9 cellular contexts compared by ENCODE assay signal in genomic region chr11:32088117-32088941, GRCh38. TPM values are rescaled to one million over a fixed set of nuclear protein-coding genes. Genes with fewer than 3 reads are reported as not detected.
DNase-seq lines count a peak whose midpoint lies in the region; ATAC-seq lines count a peak whose summit lies in the region.
"Had no signal": no experiment of that assay in that cellular context is flagged by ENCODE, and none has a peak within 500 bp of the region (broad histone marks: within the 10 kb centered on the region; RNA-seq: fewer than 3 reads in every experiment).

No MANE protein-coding gene starts in this region.

- H2BK120ac ChIP-seq in mesenchymal stem cell (ENCODE audit: low read depth, low read length), result no peak overlapping the region

- peak overlapping the region; percentile 82 for H3K27ac ChIP-seq in mesenchymal stem cell (ENCODE audit: low read length, poor library complexity, severe bottlenecking)

- H3K36me3 Mint-ChIP-seq in T-helper 17 cell (ENCODE audit: low read depth), result peaks cover 2% of the 10 kb centered on the region

- H2BK15ac ChIP-seq in mesenchymal stem cell (ENCODE audit: low read depth, poor library complexity, severe bottlenecking), result no peak overlapping the region

- peak; percentile 50 for DNase-seq in DMS79 (lab: John Stamatoyannopoulos, UW)
- DNase-seq in LoVo (ENCODE audit: low spot score), result peak; percentile 60
- peak; percentile 97 for DNase-seq in astrocyte of the hippocampus (ENCODE audit: low read depth, low spot score)
- DNase-seq in mesenchymal stem cell, result peak; percentile 81
- DNase-seq in KG1 (lab: John Stamatoyannopoulos, UW), result no peak
- DNase-seq in CD1c-positive myeloid dendritic cell (ENCODE audit: extremely low spot score), result no peak
- no peak for DNase-seq in T-helper 17 cell

- no peaks in the 10 kb centered on the region for H3K27me3 ChIP-seq in mesenchymal stem cell (ENCODE audit: control insufficient read depth in 1 of 2, insufficient read depth in 1 of 2, low read length in 2 of 2)

- peak overlapping the region; percentile 0 for H4K91ac ChIP-seq in mesenchymal stem cell (ENCODE audit: low read length)

- peak overlapping the region; percentile 81 for H2AK5ac ChIP-seq in mesenchymal stem cell (ENCODE audit: low read length, severe bottlenecking)

- H3K4me3 ChIP-seq in mesenchymal stem cell (ENCODE audit: insufficient read depth in 1 of 2, low read depth in 1 of 2, low read length in 2 of 2), result peak overlapping the region in 1 of 2 experiments; percentile 59

- no peaks in the 10 kb centered on the region for H3K36me3 ChIP-seq in mesenchymal stem cell (ENCODE audit: control insufficient read depth in 1 of 2, insufficient read depth in 2 of 2, low read depth in 1 of 2, low read length in 2 of 2)

- peak overlapping the region in 1 of 2 experiments; percentile 40 for H3K18ac ChIP-seq in mesenchymal stem cell (ENCODE audit: low read depth in 1 of 2, low read length in 2 of 2)

- no peak overlapping the region for H4K8ac ChIP-seq in mesenchymal stem cell (ENCODE audit: low read length)

- peaks cover 55% of the 10 kb centered on the region for H3K27me3 Mint-ChIP-seq in T-helper 17 cell

- H3K9me3 ChIP-seq in mesenchymal stem cell (ENCODE audit: control insufficient read depth, low read length) (no peaks in the 10 kb centered on the region), T-helper 17 cell (ENCODE audit: control insufficient read depth, low read length, poor library complexity, severe bottlenecking) (no peaks in the 10 kb centered on the region)

- no peak overlapping the region for H2AFZ ChIP-seq in mesenchymal stem cell (ENCODE audit: low read depth, low read length)

- peak overlapping the region; percentile 2 to 77 for H2BK12ac ChIP-seq in mesenchymal stem cell (ENCODE audit: low read length in 2 of 2)

- H3K9ac ChIP-seq in mesenchymal stem cell (ENCODE audit: low read length), result peak overlapping the region; percentile 76

- H3K79me1 ChIP-seq in mesenchymal stem cell (replicated peaks; ENCODE audit: low read length, poor library complexity, severe bottlenecking), result no peaks in the 10 kb centered on the region

- H3K4me1 ChIP-seq in mesenchymal stem cell (ENCODE audit: control insufficient read depth, insufficient read depth, low read depth, low read length), result peaks cover 17% of the 10 kb centered on the region

- peak; percentile 21 for ATAC-seq in GM19324 (IDR thresholded peaks at IDR 0.05; ENCODE audit: low FRiP score, unreplicated experiment)
- no peak for ATAC-seq in T-helper 17 cell
- ATAC-seq: Panc1 had no signal

- H3K23ac ChIP-seq in mesenchymal stem cell (ENCODE audit: low read length in 2 of 2), result no peak overlapping the region

- peaks cover 16% of the 10 kb centered on the region for H3K4me1 Mint-ChIP-seq in T-helper 17 cell

- peak overlapping the region; percentile 57 for H2BK5ac ChIP-seq in mesenchymal stem cell (ENCODE audit: low read depth, low read length, poor library complexity, severe bottlenecking)

- H3K4me2 ChIP-seq in mesenchymal stem cell (ENCODE audit: low read length, poor library complexity, severe bottlenecking), result peak overlapping the region; percentile 4

- no peak overlapping the region for H3K14ac ChIP-seq in mesenchymal stem cell (ENCODE audit: low read length in 2 of 2)

- no peak overlapping the region for H3K27ac Mint-ChIP-seq in T-helper 17 cell

- 19% methylated on average over 4 of the region's 4 CpGs for WGBS in mesenchymal stem cell

- H3K4ac ChIP-seq in mesenchymal stem cell (ENCODE audit: low read depth in 1 of 2, low read length in 2 of 2), result peak overlapping the region; percentile 61 to 65

- no peak overlapping the region for H3K4me3 Mint-ChIP-seq in T-helper 17 cell

RNA-seq across cellular contexts. Expression of gene RCN1, which starts 2.5 kb away (rescaled TPM):
- 505 TPM for polyA plus RNA-seq in mesenchymal stem cell (2013, experiment 1 of 2)
- polyA plus RNA-seq in mesenchymal stem cell (2013, experiment 2 of 2), result 505 TPM
- 10 to 100 TPM; 10.7 to 13.2 TPM for total RNA-seq in T-helper 17 cell

Comparison
In these comparisons a context has a peak if more than half of its experiments do, and no peak if none do; other contexts are left out.
1. DNase-seq: peak in DMS79 (single experiment), LoVo (single experiment), astrocyte of the hippocampus (single experiment) and mesenchymal stem cell (single experiment); none in KG1 (single experiment), CD1c-positive myeloid dendritic cell (single experiment) and T-helper 17 cell (0 of 3).